Comparison of ENCODE assay signal across 12 cellular contexts in genomic region chr5:86500947-86501346, GRCh38.
A peak's percentile ranks its signal among the peaks of the same experiment; 100 is the strongest.
DNase-seq lines count a peak whose midpoint lies in the region; ATAC-seq and TF ChIP-seq lines count a peak whose summit lies in the region.
"Had no signal": no experiment of that assay in that cellular context is flagged by ENCODE, and none has a peak within 500 bp of the region (broad histone marks: within the 10 kb centered on the region; RNA-seq: fewer than 3 reads in every experiment).

No MANE protein-coding gene starts in this region.

- no peaks in the 10 kb centered on the region for H3F3A ChIP-seq in PC-9 (ENCODE audit: insufficient read depth, low read depth)

- no peak overlapping the region for H2AK5ac ChIP-seq in H9 (ENCODE audit: insufficient read length, low read length)

- H3K56ac ChIP-seq in H9 (ENCODE audit: insufficient read length, low read depth, low read length), result no peak overlapping the region

- H3K27ac ChIP-seq in H9 (ENCODE audit: insufficient read length, low read depth, low read length) (no peak overlapping the region), PC-9 (no peak overlapping the region)
- H3K27ac ChIP-seq: upper lobe of right lung had no signal

- H3K4me1 Mint-ChIP-seq in H9, result peaks cover 2 to 6% of the 10 kb centered on the region in 2 experiments; a peak in 2 of 4 replicates
- no peaks in the 10 kb centered on the region for H3K4me1 Mint-ChIP-seq in naive thymus-derived CD8-positive, alpha-beta T cell
- no peaks in the 10 kb centered on the region for H3K4me1 Mint-ChIP-seq in activated CD8-positive, alpha-beta memory T cell treated with anti-CD3 and anti-CD28 coated beads, Interleukin-2, amount 10 ng/mL, durations not matched to agents 7 days and 5 days
- H3K4me1 Mint-ChIP-seq: B cell had no signal

- no peak overlapping the region for H3T11ph ChIP-seq in H9 (ENCODE audit: low read length)

- H3K4ac ChIP-seq in H9 (ENCODE audit: low read depth, low read length), result no peak overlapping the region

- H3K4me1 ChIP-seq in H9 (ENCODE audit: insufficient read depth, low read length), result no peaks in the 10 kb centered on the region
- no peaks in the 10 kb centered on the region for H3K4me1 ChIP-seq in PC-9 (replicated peaks; ENCODE audit: insufficient read depth)
- H3K4me1 ChIP-seq: upper lobe of right lung had no signal

- ATAC-seq in naive thymus-derived CD8-positive, alpha-beta T cell, result no peak
- no peak for ATAC-seq in activated CD8-positive, alpha-beta memory T cell treated with anti-CD3 and anti-CD28 coated beads, Interleukin-2, amount 10 ng/mL, durations not matched to agents 7 days and 5 days
- ATAC-seq: activated CD4-positive, CD25-positive, alpha-beta regulatory T cell treated with anti-CD3 and anti-CD28 coated beads, Interleukin-2, amount 50 U/mL, for 24 hours; upper lobe of right lung had no signal

- WGBS in H9 (ENCODE audit: extremely low coverage, insufficient read length, low lambda C conversion rate), result no CpG with 5 or more reads among the region's 1 CpG

- H4K5ac ChIP-seq in H9 (ENCODE audit: insufficient read length, low read depth, low read length), result no peak overlapping the region

- H3K14ac ChIP-seq in H9 (ENCODE audit: insufficient read depth, low read length), result no peak overlapping the region

- H3K18ac ChIP-seq in H9 (ENCODE audit: insufficient read length, low read depth, low read length), result no peak overlapping the region

- H4K91ac ChIP-seq in H9 (ENCODE audit: insufficient read length, low read depth, low read length), result no peak overlapping the region

- DNase-seq in A172 (ENCODE audit: low spot score) (peak; percentile 6), H9 (no peak), PC-9 (no peak), iPS-NIHi11 (ENCODE audit: low spot score) (peak; percentile 13), NCI-H2081 treated with DMSO at 0.1 percent for 48 hours (lab: John Stamatoyannopoulos, UW) (no peak)
- DNase-seq in naive thymus-derived CD8-positive, alpha-beta T cell, result no peak
- DNase-seq in NK-92 treated with Interleukin-12 subunit alpha and Interleukin-12 subunit beta, amount 100 ng/mL, for 24 hours (lab: John Stamatoyannopoulos, UW), result no peak
- no peak for DNase-seq in activated CD8-positive, alpha-beta memory T cell treated with anti-CD3 and anti-CD28 coated beads, Interleukin-2, amount 10 ng/mL, durations not matched to agents 7 days and 5 days
- DNase-seq: NCI-H2029, upper lobe of right lung had no signal

- H2AFZ ChIP-seq in H9 (ENCODE audit: low read length) (no peak overlapping the region), PC-9 (no peak overlapping the region)

- H3K4me2 ChIP-seq in H9 (ENCODE audit: insufficient read depth, insufficient read length, low read length), result no peak overlapping the region
- no peak overlapping the region for H3K4me2 ChIP-seq in PC-9

- no peak overlapping the region for H2BK12ac ChIP-seq in H9 (ENCODE audit: insufficient read length, low read depth, low read length)

- H3K79me2 ChIP-seq in H9 (ENCODE audit: insufficient read depth, low read length) (no peaks in the 10 kb centered on the region), PC-9 (ENCODE audit: low read depth) (no peaks in the 10 kb centered on the region)

- no peak overlapping the region for H2BK5ac ChIP-seq in H9 (ENCODE audit: insufficient read length, low read length)

- POLR2A ChIA-PET in PC-9 (lab: Charles Lee; ENCODE audit: unreplicated experiment), result no interaction called here
- POLR2A ChIA-PET in naive thymus-derived CD8-positive, alpha-beta T cell (lab: Charles Lee), result no interaction called here

- no peak overlapping the region for H3K9ac ChIP-seq in H9 (ENCODE audit: extremely low read depth, insufficient read length, low read length)

- CTCF ChIA-PET in PC-9 (lab: Charles Lee), result no interaction called here
- CTCF ChIA-PET in activated CD8-positive, alpha-beta memory T cell treated with anti-CD3 and anti-CD28 coated beads, Interleukin-2, amount 10 ng/mL, durations not matched to agents 7 days and 5 days (lab: Charles Lee), result no interaction called here

- H3K27ac Mint-ChIP-seq in H9, result no peak overlapping the region
- no peak overlapping the region for H3K27ac Mint-ChIP-seq in naive thymus-derived CD8-positive, alpha-beta T cell
- no peak overlapping the region for H3K27ac Mint-ChIP-seq in activated CD8-positive, alpha-beta memory T cell treated with anti-CD3 and anti-CD28 coated beads, Interleukin-2, amount 10 ng/mL, durations not matched to agents 7 days and 5 days
- H3K27ac Mint-ChIP-seq: B cell had no signal

- H2BK20ac ChIP-seq in H9 (ENCODE audit: low read depth, low read length, poor library complexity, severe bottlenecking), result no peak overlapping the region

- H3K27me3 ChIP-seq in H9 (ENCODE audit: insufficient read depth, low read length) (no peaks in the 10 kb centered on the region), PC-9 (ENCODE audit: insufficient read depth, low read depth) (no peaks in the 10 kb centered on the region)
- H3K27me3 ChIP-seq: upper lobe of right lung had no signal

- H3K9me3 Mint-ChIP-seq in H9, result no peaks in the 10 kb centered on the region
- H3K9me3 Mint-ChIP-seq in naive thymus-derived CD8-positive, alpha-beta T cell, result peaks cover 0 to under 1% (median 0%) of the 10 kb centered on the region in 9 donors
- H3K9me3 Mint-ChIP-seq in activated CD8-positive, alpha-beta memory T cell treated with anti-CD3 and anti-CD28 coated beads, Interleukin-2, amount 10 ng/mL, durations not matched to agents 7 days and 5 days (ENCODE audit: low read depth), result no peaks in the 10 kb centered on the region

- no peaks in the 10 kb centered on the region; the same call in 1 of the 2 replicates for H3K9me2 ChIP-seq in PC-9 (ENCODE audit: insufficient read depth)

- no peaks in the 10 kb centered on the region for H3K23me2 ChIP-seq in H9 (ENCODE audit: insufficient read length, low read depth, low read length, poor library complexity, severe bottlenecking)

- H3K36me3 ChIP-seq in PC-9 (ENCODE audit: low read depth), result no peaks in the 10 kb centered on the region
- H3K36me3 ChIP-seq: upper lobe of right lung had no signal

- H3K4me3 ChIP-seq in PC-9, result no peak overlapping the region
- H3K4me3 ChIP-seq: upper lobe of right lung had no signal

- no peak overlapping the region for H2BK120ac ChIP-seq in H9 (ENCODE audit: low read depth, low read length, poor library complexity, severe bottlenecking)

- H3K4me3 Mint-ChIP-seq in H9, result no peak overlapping the region
- no peak overlapping the region for H3K4me3 Mint-ChIP-seq in naive thymus-derived CD8-positive, alpha-beta T cell
- H3K4me3 Mint-ChIP-seq in activated CD8-positive, alpha-beta memory T cell treated with anti-CD3 and anti-CD28 coated beads, Interleukin-2, amount 10 ng/mL, durations not matched to agents 7 days and 5 days, result no peak overlapping the region
- H3K4me3 Mint-ChIP-seq: B cell had no signal

- no peaks in the 10 kb centered on the region for H3K27me3 Mint-ChIP-seq in H9 (ENCODE audit: low read depth)
- peaks cover 0 to 7% (median 2%) of the 10 kb centered on the region in 5 donors for H3K27me3 Mint-ChIP-seq in naive thymus-derived CD8-positive, alpha-beta T cell
- H3K27me3 Mint-ChIP-seq in activated CD8-positive, alpha-beta memory T cell treated with anti-CD3 and anti-CD28 coated beads, Interleukin-2, amount 10 ng/mL, durations not matched to agents 7 days and 5 days, result no peaks in the 10 kb centered on the region
- H3K27me3 Mint-ChIP-seq: B cell had no signal

- H4K20me1 ChIP-seq in H9 (ENCODE audit: control insufficient read depth, insufficient read depth, insufficient read length) (no peaks in the 10 kb centered on the region), PC-9 (ENCODE audit: insufficient read depth) (no peaks in the 10 kb centered on the region)

- H3K23ac ChIP-seq in H9 (ENCODE audit: insufficient read length, low read depth, low read length), result no peak overlapping the region

- no peak overlapping the region for H4K8ac ChIP-seq in H9 (replicated peaks; ENCODE audit: insufficient read length, low read depth, low read length)

- no TSS peak for BruUV-seq in PC-9 (replicated peaks; lab: Mats Ljungman, UMichigan)

- intact Hi-C loops in PC-9 (cut with micrococcal nuclease; ENCODE audit: unreplicated experiment), result no loop called here

- no peaks in the 10 kb centered on the region for H3K36me3 Mint-ChIP-seq in H9 (ENCODE audit: insufficient read depth in 1 of 3, low read depth in 3 of 3)
- no peaks in the 10 kb centered on the region for H3K36me3 Mint-ChIP-seq in naive thymus-derived CD8-positive, alpha-beta T cell
- H3K36me3 Mint-ChIP-seq in activated CD8-positive, alpha-beta memory T cell treated with anti-CD3 and anti-CD28 coated beads, Interleukin-2, amount 10 ng/mL, durations not matched to agents 7 days and 5 days, result no peaks in the 10 kb centered on the region

- no peak overlapping the region for H2BK15ac ChIP-seq in H9 (ENCODE audit: low read depth, low read length)

- TF ChIP-seq CTCF in H9 (conservative IDR thresholded peaks at IDR 0.05) (peak; percentile 49), PC-9 (conservative IDR thresholded peaks at IDR 0.05) (peak; percentile 51; the same call in 1 of the 2 replicates)

- no peaks in the 10 kb centered on the region for H3K79me1 ChIP-seq in H9 (ENCODE audit: insufficient read depth, low read depth, low read length, poor library complexity, severe bottlenecking)

- H3K9me3 ChIP-seq in H9 (ENCODE audit: control insufficient read depth, low read depth, low read length), result no peaks in the 10 kb centered on the region
- no peaks in the 10 kb centered on the region for H3K9me3 ChIP-seq in PC-9 (ENCODE audit: insufficient read depth, low read depth)
- H3K9me3 ChIP-seq: upper lobe of right lung had no signal

Comparison
In these comparisons a context has a peak if more than half of its experiments do, and no peak if none do; other contexts are left out.
1. DNase-seq: peak in A172 (single experiment) and iPS-NIHi11 (single experiment); none in H9 (single experiment), PC-9 (0 of 2), naive thymus-derived CD8-positive, alpha-beta T cell (0 of 10), NK-92 treated with Interleukin-12 subunit alpha and Interleukin-12 subunit beta, amount 100 ng/mL, for 24 hours (single experiment), activated CD8-positive, alpha-beta memory T cell treated with anti-CD3 and anti-CD28 coated beads, Interleukin-2, amount 10 ng/mL, durations not matched to agents 7 days and 5 days (single experiment) and NCI-H2081 treated with DMSO at 0.1 percent for 48 hours (single experiment).